8 cellular contexts compared by ENCODE assay signal in the genomic region with DNA sequence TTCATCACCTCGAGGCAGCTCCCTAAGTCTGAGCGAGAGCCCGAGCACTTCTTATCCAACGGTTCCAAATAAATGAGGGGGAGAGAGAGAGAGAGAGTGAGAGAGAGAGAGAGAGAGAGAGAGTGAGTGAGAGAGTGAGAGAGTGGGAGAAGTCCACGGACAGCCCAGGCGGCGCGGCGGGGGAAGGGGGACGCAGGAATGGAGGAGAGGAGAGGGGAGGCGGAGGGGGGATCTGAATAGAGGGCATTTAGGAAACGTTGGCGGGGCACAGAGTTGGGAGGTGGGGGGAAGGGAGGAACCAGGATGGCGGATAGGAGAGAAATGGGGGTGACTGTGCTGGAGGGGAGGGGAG. TPM values are rescaled to one million over a fixed set of nuclear protein-coding genes. Genes with fewer than 3 reads are reported as not detected.
DNase-seq lines count a peak whose midpoint lies in the region; ATAC-seq and TF ChIP-seq lines count a peak whose summit lies in the region.

No MANE protein-coding gene starts in this region.

- H3K9me3 ChIP-seq in SJSA1 (replicated peaks) (0 out of 2 replicates have a peak, but pooled peaks cover 2% of the 10 kb centered on the region), ovary (no peaks in the 10 kb centered on the region)

- H3K4me1 Mint-ChIP-seq in activated CD4-positive, alpha-beta T cell treated with anti-CD3 and anti-CD28 coated beads for 36 hours = peaks cover 14% of the 10 kb centered on the region

- H3K4me3 ChIP-seq in SJSA1 = peak overlapping the region; percentile 41
- peak overlapping the region; percentile 64 for H3K4me3 ChIP-seq in ovary

- 0 to 1% (median 0%) methylated on average over 10 to 14 of the region's 14 CpGs for WGBS in ovary, 3 donors

- H3K36me3 ChIP-seq in SJSA1 (peaks cover 37% of the 10 kb centered on the region), ovary (no peaks in the 10 kb centered on the region)

- TF ChIP-seq POLR2A in ovary (IDR thresholded peaks at IDR 0.05) = no peak

- no peak overlapping the region for H3K4me3 Mint-ChIP-seq in activated CD4-positive, alpha-beta T cell treated with anti-CD3 and anti-CD28 coated beads for 36 hours

- peak in 1 of 3 donors; percentile 14 for TF ChIP-seq CTCF in ovary (IDR thresholded peaks at IDR 0.05)

- no peak for ATAC-seq in activated CD4-positive, alpha-beta T cell treated with anti-CD3 and anti-CD28 coated beads for 36 hours
- no peak for ATAC-seq in HG02973 (IDR thresholded peaks at IDR 0.05; ENCODE audit: unreplicated experiment)

- H3K27me3 Mint-ChIP-seq in activated CD4-positive, alpha-beta T cell treated with anti-CD3 and anti-CD28 coated beads for 36 hours = peaks cover 35% of the 10 kb centered on the region

- H3K27ac ChIP-seq in SJSA1 (no peak overlapping the region), ovary (peak overlapping the region in 1 of 2 donors; percentile 42)

- CTCF ChIA-PET in activated CD4-positive, alpha-beta T cell treated with anti-CD3 and anti-CD28 coated beads for 36 hours (lab: Charles Lee) = interaction anchor here (0.7 to 3.1 kb wide), 10 partner anchors 24 to 1099 kb away, joined by 3 to 21 read pairs (median 3); no protein-coding TSS in a partner anchor

- intact Hi-C loops in activated CD4-positive, alpha-beta T cell treated with anti-CD3 and anti-CD28 coated beads for 36 hours (cut with DNase I, micrococcal nuclease) = loop anchor here (1.0 kb wide), 3 partner anchors 1065 to 1097 kb away; no protein-coding TSS in a partner anchor
- intact Hi-C loops in ovary (cut with DNase I) = loop anchor here in 3 of 4 donors (5.0 to 10.0 kb wide), 4 partner anchors 1068 to 1098 kb away; no protein-coding TSS in a partner anchor

- TF ChIP-seq EP300 in ovary (IDR thresholded peaks at IDR 0.05) = no peak

- H3K9me3 Mint-ChIP-seq in activated CD4-positive, alpha-beta T cell treated with anti-CD3 and anti-CD28 coated beads for 36 hours (ENCODE audit: low read depth) = no peaks in the 10 kb centered on the region

- no peaks in the 10 kb centered on the region for H3K36me3 Mint-ChIP-seq in activated CD4-positive, alpha-beta T cell treated with anti-CD3 and anti-CD28 coated beads for 36 hours (ENCODE audit: low read depth)

- no peak overlapping the region for H3K27ac Mint-ChIP-seq in activated CD4-positive, alpha-beta T cell treated with anti-CD3 and anti-CD28 coated beads for 36 hours

- POLR2A ChIA-PET in activated CD4-positive, alpha-beta T cell treated with anti-CD3 and anti-CD28 coated beads for 36 hours (lab: Charles Lee) = no interaction called here

- no peaks in the 10 kb centered on the region for H3K27me3 ChIP-seq in SJSA1 (replicated peaks)
- H3K27me3 ChIP-seq in ovary = no peaks in the 10 kb centered on the region

- H3K4me1 ChIP-seq in SJSA1 (replicated peaks) = peaks cover 35% of the 10 kb centered on the region
- H3K4me1 ChIP-seq in ovary (ENCODE audit: insufficient read depth) = peaks cover 1% of the 10 kb centered on the region

- DNase-seq in activated CD4-positive, alpha-beta T cell treated with anti-CD3 and anti-CD28 coated beads for 36 hours = peak; percentile 10
- no peak for DNase-seq in activated CD4-positive, alpha-beta T cell treated with anti-CD3 and anti-CD28 coated beads for 48 hours
- DNase-seq in SJSA1 (ENCODE audit: low read depth in 1 of 2, low spot score in 2 of 2) (peak in 1 of 2 experiments; percentile 83), fibroblast of peridontal ligament (ENCODE audit: extremely low read depth) (peak; percentile 61), ovary (peak; percentile 54 to 76 (median 70)), KG1 (lab: John Stamatoyannopoulos, UW) (no peak), NCI-H1048 (lab: John Stamatoyannopoulos, UW) (no peak)

RNA-seq across cellular contexts. Expression of a gene that starts 0.5 kb away (rescaled TPM):
- 1 to 10 TPM; 1.3 to 1.6 TPM for total RNA-seq in activated CD4-positive, alpha-beta T cell treated with anti-CD3 and anti-CD28 coated beads for 36 hours
- total RNA-seq in SJSA1 (2014; rRNA removed; shearing (Covaris generic)) = 445 and 523 TPM in 2 replicates
- total RNA-seq in ovary = 10 to 100 TPM; 18.0 to 59.5 (median 38.3) TPM
- 10 to 100 TPM; 39.5 to 59.1 TPM for polyA plus RNA-seq in ovary

Comparison
In these comparisons a context has a peak if more than half of its experiments do, and no peak if none do; other contexts are left out.
1. DNase-seq: peak in activated CD4-positive, alpha-beta T cell treated with anti-CD3 and anti-CD28 coated beads for 36 hours (single experiment), fibroblast of peridontal ligament (single experiment) and ovary (5 of 5); none in activated CD4-positive, alpha-beta T cell treated with anti-CD3 and anti-CD28 coated beads for 48 hours (single experiment), KG1 (single experiment) and NCI-H1048 (single experiment).